Comparison of ENCODE assay signal across 1 cellular context in the genomic region with DNA sequence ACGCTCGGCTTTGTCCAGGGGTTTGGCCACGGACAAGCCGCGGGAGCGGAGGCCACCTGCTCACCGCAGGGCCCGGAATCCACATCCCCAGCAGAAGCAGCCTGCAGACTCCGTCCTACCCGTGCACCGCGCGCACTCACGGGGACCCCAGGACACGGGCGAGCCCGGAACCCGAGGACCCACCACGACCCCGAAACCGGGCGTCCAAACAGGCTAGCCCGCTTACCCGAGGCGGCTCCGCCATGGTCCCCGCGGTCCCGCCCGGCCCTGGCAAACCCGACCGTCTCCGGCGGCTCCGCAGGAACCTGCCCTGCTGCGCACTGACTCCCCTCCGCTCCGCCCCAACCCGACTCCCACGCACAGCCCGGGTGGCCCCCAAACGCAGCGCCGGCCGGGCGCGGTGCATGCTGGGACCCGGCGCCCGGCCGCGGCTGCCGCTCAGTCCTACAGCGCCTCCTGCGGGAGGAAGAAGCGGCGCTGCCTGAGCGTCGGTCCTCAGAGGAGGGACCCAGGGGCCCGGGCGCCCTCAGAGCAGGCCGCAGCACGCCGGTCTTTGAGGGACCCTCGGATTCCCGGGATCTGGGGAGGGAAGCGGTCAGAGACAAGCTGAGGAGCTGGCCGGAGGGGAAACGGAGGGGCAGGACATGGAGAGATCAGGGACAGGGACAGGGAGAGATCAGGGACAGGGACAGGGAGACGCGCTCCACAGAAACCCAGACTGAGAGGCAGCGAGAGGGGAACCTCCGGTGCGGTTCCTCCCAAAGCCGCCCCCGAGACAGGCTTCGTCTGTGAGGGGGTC.
TF ChIP-seq lines count a peak whose summit lies in the region.

A gene with protein sequence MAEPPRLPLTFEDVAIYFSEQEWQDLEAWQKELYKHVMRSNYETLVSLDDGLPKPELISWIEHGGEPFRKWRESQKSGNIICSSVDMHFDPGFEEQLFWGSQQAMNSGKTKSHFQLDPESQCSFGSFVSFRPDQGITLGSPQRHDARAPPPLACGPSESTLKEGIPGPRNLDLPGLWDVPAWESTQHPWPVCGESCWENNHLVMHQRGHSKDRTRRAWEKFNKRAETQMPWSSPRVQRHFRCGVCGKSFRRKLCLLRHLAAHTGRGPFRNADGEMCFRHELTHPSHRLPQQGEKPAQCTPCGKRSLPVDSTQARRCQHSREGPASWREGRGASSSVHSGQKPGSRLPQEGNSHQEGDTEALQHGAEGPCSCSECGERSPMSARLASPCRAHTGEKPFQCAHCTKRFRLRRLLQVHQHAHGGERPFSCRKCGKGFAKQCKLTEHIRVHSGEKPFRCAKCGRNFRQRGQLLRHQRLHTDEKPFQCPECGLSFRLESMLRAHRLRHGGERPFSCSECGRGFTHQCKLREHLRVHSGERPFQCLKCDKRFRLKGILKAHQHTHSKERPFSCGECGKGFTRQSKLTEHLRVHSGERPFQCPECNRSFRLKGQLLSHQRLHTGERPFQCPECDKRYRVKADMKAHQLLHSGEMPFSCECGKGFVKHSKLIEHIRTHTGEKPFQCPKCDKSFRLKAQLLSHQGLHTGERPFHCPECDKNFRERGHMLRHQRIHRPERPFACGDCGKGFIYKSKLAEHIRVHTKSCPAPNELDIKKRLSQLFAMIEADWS (minus strand): TSS at position 322 of the 799 bp plus-strand sequence. CDS start 78 bp downstream, at position 244.

TF ChIP-seq in H1, 55 proteins besides CTCF, POLR2A, EP300 and RAD21:
- TF ChIP-seq BRCA1 (IDR thresholded peaks at IDR 0.05; ENCODE audit: low read depth, low read length) (no peak), YY1 (IDR thresholded peaks at IDR 0.05; ENCODE audit: low read depth, low read length) (peak; percentile 61), POU5F1 (IDR thresholded peaks at IDR 0.05; ENCODE audit: low read depth, low read length) (no peak), POLR2AphosphoS5 (IDR thresholded peaks at IDR 0.05; ENCODE audit: low read depth, low read length) (peak; percentile 70), CBX8 (IDR thresholded peaks at IDR 0.05; ENCODE audit: borderline replicate concordance, low read depth, low read length) (no peak), GTF2F1 (IDR thresholded peaks at IDR 0.05; ENCODE audit: borderline replicate concordance, low read depth, low read length) (no peak), CBX5 (IDR thresholded peaks at IDR 0.05; ENCODE audit: low read depth, low read length) (no peak), RFX5 (IDR thresholded peaks at IDR 0.05; ENCODE audit: borderline replicate concordance, low read depth, low read length) (no peak), ZNF274 (IDR thresholded peaks at IDR 0.05; ENCODE audit: borderline replicate concordance, extremely low read depth, low read length) (no peak), CREB1 (IDR thresholded peaks at IDR 0.05) (peak; percentile 59; the same call in 1 of the 2 replicates), TCF12 (IDR thresholded peaks at IDR 0.05; ENCODE audit: low read depth, low read length) (0 out of 2 replicates have a peak, but pooled peaks have one; percentile 12), SRF (IDR thresholded peaks at IDR 0.05; ENCODE audit: low read depth, low read length) (no peak), HDAC2 (IDR thresholded peaks at IDR 0.05; ENCODE audit: borderline replicate concordance in 1 of 2, low read depth in 2 of 2, low read length in 2 of 2) (peak in 1 of 2 experiments; percentile 56; a peak in 2 of 4 replicates), SIN3A (conservative IDR thresholded peaks at IDR 0.05 in 1 of 2, IDR thresholded peaks at IDR 0.05 in 1 of 2; ENCODE audit: low read depth in 1 of 2, low read length in 2 of 2) (peak in 1 of 2 experiments; percentile 59; a peak in 1 of 4 replicates), MAFK (IDR thresholded peaks at IDR 0.05; ENCODE audit: low read depth, low read length) (no peak), KDM5A (IDR thresholded peaks at IDR 0.05; ENCODE audit: low read length) (0 out of 2 replicates have a peak, but pooled peaks have one; percentile 23), NRF1 (IDR thresholded peaks at IDR 0.05; ENCODE audit: low read depth, low read length) (no peak), TBP (IDR thresholded peaks at IDR 0.05; ENCODE audit: low read depth, low read length) (peak; percentile 65; the same call in 1 of the 2 replicates), GABPA (IDR thresholded peaks at IDR 0.05; ENCODE audit: borderline replicate concordance, insufficient read depth, low read length) (no peak), SP2 (IDR thresholded peaks at IDR 0.05; ENCODE audit: low read length) (no peak), SIX5 (IDR thresholded peaks at IDR 0.05; ENCODE audit: low read depth, low read length) (no peak), SUZ12 (IDR thresholded peaks at IDR 0.05; ENCODE audit: low read length) (no peak), CTBP2 (IDR thresholded peaks at IDR 0.05; ENCODE audit: borderline replicate concordance, insufficient read depth, insufficient read length, low read length) (peak; percentile 68), SP1 (IDR thresholded peaks at IDR 0.05; ENCODE audit: low read depth, low read length) (no peak), RBBP5 (IDR thresholded peaks at IDR 0.05; ENCODE audit: borderline replicate concordance, low read depth, low read length) (peak; percentile 83), SIRT6 (IDR thresholded peaks at IDR 0.05; ENCODE audit: low read length) (no peak), TEAD4 (IDR thresholded peaks at IDR 0.05; ENCODE audit: low read depth, low read length) (no peak), JUN (IDR thresholded peaks at IDR 0.05; ENCODE audit: low read depth, low read length) (no peak), FOSL1 (IDR thresholded peaks at IDR 0.05; ENCODE audit: insufficient read depth, low read depth, low read length) (no peak), KDM1A (IDR thresholded peaks at IDR 0.05; ENCODE audit: borderline replicate concordance, low read length) (peak; percentile 61; the same call in 1 of the 2 replicates), ASH2L (IDR thresholded peaks at IDR 0.05; ENCODE audit: low read length) (peak; percentile 97), EGR1 (IDR thresholded peaks at IDR 0.05; ENCODE audit: borderline replicate concordance, low read depth, low read length) (peak; percentile 99), TAF7 (optimal IDR thresholded peaks at IDR 0.05; ENCODE audit: borderline replicate concordance, low read depth, low read length) (peak; percentile 89), RNF2 (IDR thresholded peaks at IDR 0.05; ENCODE audit: borderline replicate concordance, low read depth, low read length, missing control alignments, poor library complexity, severe bottlenecking) (no peak), HDAC6 (IDR thresholded peaks at IDR 0.05; ENCODE audit: low read depth, low read length) (no peak), NANOG (IDR thresholded peaks at IDR 0.05; ENCODE audit: insufficient read depth, low read depth, low read length, poor library complexity, severe bottlenecking) (no peak), CHD1 (IDR thresholded peaks at IDR 0.05; ENCODE audit: low read depth, low read length) (no peak), EZH2 (IDR thresholded peaks at IDR 0.05; ENCODE audit: low read depth, low read length, severe bottlenecking) (no peak), PHF8 (conservative IDR thresholded peaks at IDR 0.05; ENCODE audit: low read depth, low read length) (peak; percentile 89), CHD2 (IDR thresholded peaks at IDR 0.05; ENCODE audit: low read length) (no peak; the same call in 1 of the 2 replicates), CEBPB (IDR thresholded peaks at IDR 0.05; ENCODE audit: low read depth, low read length) (no peak), BCL11A (IDR thresholded peaks at IDR 0.05; ENCODE audit: low read depth in 2 of 2, low read length in 2 of 2) (no peak), JUND (IDR thresholded peaks at IDR 0.05; ENCODE audit: low read length) (0 out of 2 replicates have a peak, but pooled peaks have one; percentile 55), BACH1 (IDR thresholded peaks at IDR 0.05; ENCODE audit: low read length) (peak; percentile 60), SAP30 (IDR thresholded peaks at IDR 0.05; ENCODE audit: insufficient read depth, insufficient replicate concordance, low read length) (no peak), TAF1 (IDR thresholded peaks at IDR 0.05; ENCODE audit: low read depth, low read length) (peak; percentile 87), KDM4A (IDR thresholded peaks at IDR 0.05; ENCODE audit: low read depth, low read length, severe bottlenecking) (peak; percentile 85)
- TF ChIP-seq, protein P1, sequence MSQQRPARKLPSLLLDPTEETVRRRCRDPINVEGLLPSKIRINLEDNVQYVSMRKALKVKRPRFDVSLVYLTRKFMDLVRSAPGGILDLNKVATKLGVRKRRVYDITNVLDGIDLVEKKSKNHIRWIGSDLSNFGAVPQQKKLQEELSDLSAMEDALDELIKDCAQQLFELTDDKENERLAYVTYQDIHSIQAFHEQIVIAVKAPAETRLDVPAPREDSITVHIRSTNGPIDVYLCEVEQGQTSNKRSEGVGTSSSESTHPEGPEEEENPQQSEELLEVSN (IDR thresholded peaks at IDR 0.05), result peak; percentile 24; the same call in 1 of the 2 replicates
- TF ChIP-seq, protein P2, sequence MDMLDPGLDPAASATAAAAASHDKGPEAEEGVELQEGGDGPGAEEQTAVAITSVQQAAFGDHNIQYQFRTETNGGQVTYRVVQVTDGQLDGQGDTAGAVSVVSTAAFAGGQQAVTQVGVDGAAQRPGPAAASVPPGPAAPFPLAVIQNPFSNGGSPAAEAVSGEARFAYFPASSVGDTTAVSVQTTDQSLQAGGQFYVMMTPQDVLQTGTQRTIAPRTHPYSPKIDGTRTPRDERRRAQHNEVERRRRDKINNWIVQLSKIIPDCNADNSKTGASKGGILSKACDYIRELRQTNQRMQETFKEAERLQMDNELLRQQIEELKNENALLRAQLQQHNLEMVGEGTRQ (IDR thresholded peaks at IDR 0.05; ENCODE audit: low read length), result peak; percentile 4; the same call in 1 of the 2 replicates
- TF ChIP-seq, protein P3, sequence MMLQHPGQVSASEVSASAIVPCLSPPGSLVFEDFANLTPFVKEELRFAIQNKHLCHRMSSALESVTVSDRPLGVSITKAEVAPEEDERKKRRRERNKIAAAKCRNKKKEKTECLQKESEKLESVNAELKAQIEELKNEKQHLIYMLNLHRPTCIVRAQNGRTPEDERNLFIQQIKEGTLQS (IDR thresholded peaks at IDR 0.05; ENCODE audit: insufficient read depth, low read depth, low read length), result peak; percentile 31; the same call in 1 of the 2 replicates
- TF ChIP-seq, protein P4, sequence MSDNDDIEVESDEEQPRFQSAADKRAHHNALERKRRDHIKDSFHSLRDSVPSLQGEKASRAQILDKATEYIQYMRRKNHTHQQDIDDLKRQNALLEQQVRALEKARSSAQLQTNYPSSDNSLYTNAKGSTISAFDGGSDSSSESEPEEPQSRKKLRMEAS (IDR thresholded peaks at IDR 0.05), result peak; percentile 24; the same call in 1 of the 2 replicates
